ENCODE assay signal across 8 cellular contexts in the genomic region with DNA sequence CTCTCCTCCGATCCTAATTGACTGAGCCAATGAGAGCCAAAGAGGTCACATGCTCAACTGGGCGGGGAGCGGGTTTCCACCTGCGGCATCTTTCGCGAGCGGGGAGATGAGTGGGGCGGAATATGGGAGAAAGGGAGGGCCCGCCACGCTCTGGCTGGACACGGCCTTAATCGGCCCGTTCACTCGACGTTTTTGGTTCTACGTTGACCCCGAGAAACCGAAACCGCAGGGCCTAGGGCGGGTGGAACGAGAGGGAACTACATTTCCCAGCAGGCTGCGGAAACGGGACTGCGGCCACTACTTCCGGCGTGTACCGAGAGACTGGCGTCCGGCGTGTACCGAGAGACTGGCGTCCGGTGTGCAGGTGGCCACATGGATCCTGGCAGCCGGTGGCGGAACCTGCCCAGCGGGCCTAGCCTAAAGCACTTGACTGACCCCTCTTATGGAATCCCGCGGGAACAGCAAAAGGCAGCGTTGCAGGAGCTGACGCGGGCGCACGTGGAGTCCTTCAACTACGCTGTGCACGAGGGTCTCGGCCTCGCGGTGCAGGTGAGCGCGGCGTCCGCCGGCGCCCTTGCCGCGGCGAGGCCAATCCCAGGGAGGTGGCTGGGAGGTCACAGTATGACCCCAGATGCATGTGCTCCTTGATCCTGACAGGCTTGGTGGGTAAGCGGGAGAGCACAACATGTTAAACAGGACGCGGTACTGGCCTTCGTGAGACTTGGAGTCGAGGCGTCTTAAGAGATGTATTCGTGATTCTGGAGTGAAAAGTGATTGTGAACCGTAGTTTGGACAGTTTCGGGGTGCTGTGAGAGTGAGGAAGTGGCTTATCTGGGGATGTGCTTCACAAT. TPM values are rescaled to one million over a fixed set of nuclear protein-coding genes. Genes with fewer than 3 reads are reported as not detected.
DNase-seq lines count a peak whose midpoint lies in the region; ATAC-seq, FAIRE-seq and TF ChIP-seq lines count a peak whose summit lies in the region.

A gene with protein sequence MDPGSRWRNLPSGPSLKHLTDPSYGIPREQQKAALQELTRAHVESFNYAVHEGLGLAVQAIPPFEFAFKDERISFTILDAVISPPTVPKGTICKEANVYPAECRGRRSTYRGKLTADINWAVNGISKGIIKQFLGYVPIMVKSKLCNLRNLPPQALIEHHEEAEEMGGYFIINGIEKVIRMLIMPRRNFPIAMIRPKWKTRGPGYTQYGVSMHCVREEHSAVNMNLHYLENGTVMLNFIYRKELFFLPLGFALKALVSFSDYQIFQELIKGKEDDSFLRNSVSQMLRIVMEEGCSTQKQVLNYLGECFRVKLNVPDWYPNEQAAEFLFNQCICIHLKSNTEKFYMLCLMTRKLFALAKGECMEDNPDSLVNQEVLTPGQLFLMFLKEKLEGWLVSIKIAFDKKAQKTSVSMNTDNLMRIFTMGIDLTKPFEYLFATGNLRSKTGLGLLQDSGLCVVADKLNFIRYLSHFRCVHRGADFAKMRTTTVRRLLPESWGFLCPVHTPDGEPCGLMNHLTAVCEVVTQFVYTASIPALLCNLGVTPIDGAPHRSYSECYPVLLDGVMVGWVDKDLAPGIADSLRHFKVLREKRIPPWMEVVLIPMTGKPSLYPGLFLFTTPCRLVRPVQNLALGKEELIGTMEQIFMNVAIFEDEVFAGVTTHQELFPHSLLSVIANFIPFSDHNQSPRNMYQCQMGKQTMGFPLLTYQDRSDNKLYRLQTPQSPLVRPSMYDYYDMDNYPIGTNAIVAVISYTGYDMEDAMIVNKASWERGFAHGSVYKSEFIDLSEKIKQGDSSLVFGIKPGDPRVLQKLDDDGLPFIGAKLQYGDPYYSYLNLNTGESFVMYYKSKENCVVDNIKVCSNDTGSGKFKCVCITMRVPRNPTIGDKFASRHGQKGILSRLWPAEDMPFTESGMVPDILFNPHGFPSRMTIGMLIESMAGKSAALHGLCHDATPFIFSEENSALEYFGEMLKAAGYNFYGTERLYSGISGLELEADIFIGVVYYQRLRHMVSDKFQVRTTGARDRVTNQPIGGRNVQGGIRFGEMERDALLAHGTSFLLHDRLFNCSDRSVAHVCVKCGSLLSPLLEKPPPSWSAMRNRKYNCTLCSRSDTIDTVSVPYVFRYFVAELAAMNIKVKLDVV (plus strand): TSS at position 343 of the 851 bp plus-strand sequence. CDS start 30 bp downstream, at position 373.

- peak in 1 of 9 donors; percentile 9 for TF ChIP-seq CTCF in heart right ventricle (IDR thresholded peaks at IDR 0.05)
- no peak for TF ChIP-seq CTCF in upper lobe of right lung (IDR thresholded peaks at IDR 0.05)

- intact Hi-C loops in heart right ventricle (cut with DNase I) (loop anchor here in 5 of 10 donors (5.0 to 10.0 kb wide), 2 partner anchors 58 to 60 kb away; a partner anchor contains a TSS), posterior vena cava (cut with DNase I) (no loop called here), upper lobe of right lung (cut with DNase I) (no loop called here)

- peak; percentile 73 for DNase-seq in GM12892 (ENCODE audit: insufficient read length)
- peak; percentile 72 for DNase-seq in NCI-H1105 (lab: John Stamatoyannopoulos, UW)
- DNase-seq in SW480 (ENCODE audit: low spot score) = peak; percentile 92
- DNase-seq in amniotic epithelial cell (ENCODE audit: low read depth) = peak; percentile 71
- peak; percentile 82 to 87 for DNase-seq in heart right ventricle
- DNase-seq in posterior vena cava (ENCODE audit: low spot score) = peak; percentile 96
- DNase-seq in upper lobe of right lung = peak; percentile 94

- H3K4me1 ChIP-seq in heart right ventricle (peaks cover 5 to 24% (median 17%) of the 10 kb centered on the region in 9 donors), upper lobe of right lung (peaks cover 30% of the 10 kb centered on the region)

- peak; percentile 70 for TF ChIP-seq POLR2A in GM12892 (IDR thresholded peaks at IDR 0.05; ENCODE audit: low read depth, low read length)

- no peaks in the 10 kb centered on the region for H3K9me3 ChIP-seq in heart right ventricle
- H3K9me3 ChIP-seq in upper lobe of right lung = no peaks in the 10 kb centered on the region

- H3K36me3 ChIP-seq in heart right ventricle (peaks cover 0 to 24% (median 5%) of the 10 kb centered on the region in 9 donors), upper lobe of right lung (peaks cover 13% of the 10 kb centered on the region)

- H3K4me3 ChIP-seq in heart right ventricle (peak within 1 kb of the TSS; percentile 70 to 99 (median 80)), upper lobe of right lung (peak within 1 kb of the TSS; percentile 82)

- H3K27ac ChIP-seq in heart right ventricle (peak within 1 kb of the TSS; percentile 65 to 96 (median 88)), upper lobe of right lung (peak within 1 kb of the TSS; percentile 93)

- H3K27me3 ChIP-seq in heart right ventricle (no peaks in the 10 kb centered on the region), upper lobe of right lung (no peaks in the 10 kb centered on the region)

- peak; percentile 94 for FAIRE-seq in GM12892 (lab: Jason Lieb, UNC)

- ATAC-seq in HG02678 (IDR thresholded peaks at IDR 0.05; ENCODE audit: unreplicated experiment) = peak; percentile 84
- peak; percentile 95 to 98 (median 96) for ATAC-seq in heart right ventricle
- peak; percentile 96 for ATAC-seq in upper lobe of right lung

- 0% methylated on average over 66 of the region's 66 CpGs for WGBS in heart right ventricle, 2 donors

RNA-seq across cellular contexts. Expression of the gene that starts here (rescaled TPM):
- 14.5 TPM for polyA plus RNA-seq in GM12892 (2012; ENCODE audit: missing spikeins)
- total RNA-seq in heart right ventricle (10 to 100 TPM in 7 of 10 donors, 1 to 10 TPM in 3; 6.4 to 15.3 (median 11.0) TPM), posterior vena cava (10 to 100 TPM; 11.4 to 12.8 TPM), upper lobe of right lung (22.1 TPM)
- 1 to 10 TPM; 3.5 to 4.2 TPM for polyA plus RNA-seq in heart right ventricle

Comparison
In these comparisons a context has a peak if more than half of its experiments do, and no peak if none do; other contexts are left out.
1. Peak in every context shown above with its lines: DNase-seq, ATAC-seq, H3K4me3 ChIP-seq and H3K27ac ChIP-seq.